Comparison of ENCODE assay signal across 9 cellular contexts in the genomic region with DNA sequence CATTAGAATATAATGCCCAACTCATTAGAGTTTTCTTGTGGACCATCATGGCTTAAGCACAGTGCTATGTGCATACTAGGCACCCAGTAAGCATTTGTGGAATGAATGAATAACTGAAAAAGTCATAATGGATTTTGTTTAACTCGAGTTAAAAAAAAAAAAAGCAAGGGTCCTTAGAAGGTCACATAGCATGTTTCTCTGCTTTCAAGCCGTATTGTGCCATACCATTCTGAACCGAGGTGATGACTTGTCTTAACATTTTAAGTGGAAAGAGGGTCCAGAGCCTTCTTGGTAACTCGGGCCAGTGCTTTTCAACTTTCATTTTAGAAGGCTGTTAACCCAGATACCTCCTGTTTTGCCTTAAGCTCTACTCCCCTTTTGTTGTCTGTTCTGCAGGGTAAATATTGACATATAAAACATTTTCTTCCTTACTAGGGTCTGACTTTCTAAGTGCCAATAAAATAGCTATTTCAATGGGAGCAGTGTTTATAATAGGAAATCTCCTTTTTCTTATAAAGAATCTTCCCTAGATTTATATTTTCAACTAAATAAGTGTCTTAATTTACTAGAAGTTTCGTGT. TPM values are rescaled to one million over a fixed set of nuclear protein-coding genes. Genes with fewer than 3 reads are reported as not detected.
DNase-seq lines count a peak whose midpoint lies in the region; ATAC-seq, FAIRE-seq and TF ChIP-seq lines count a peak whose summit lies in the region.
"Had no signal": no experiment of that assay in that cellular context is flagged by ENCODE, and none has a peak within 500 bp of the region (broad histone marks: within the 10 kb centered on the region; RNA-seq: fewer than 3 reads in every experiment).

No MANE protein-coding gene starts in this region.

- peaks cover 2% of the 10 kb centered on the region for H3K36me3 Mint-ChIP-seq in memory B cell

- H3K27ac Mint-ChIP-seq in memory B cell: peak overlapping the region; percentile 96

- H3K9me3 ChIP-seq in A549 (no peaks in the 10 kb centered on the region), body of pancreas (no peaks in the 10 kb centered on the region)

- peaks cover 39% of the 10 kb centered on the region for H3K4me1 ChIP-seq in A549
- H3K4me1 ChIP-seq in body of pancreas: peaks cover 29% of the 10 kb centered on the region

- WGBS in A549 (ENCODE audit: missing lambda C conversion rate): 6% methylated on average over 5 of the region's 5 CpGs
- WGBS in body of pancreas, 2 donors: 14 to 19% methylated on average over 5 of the region's 5 CpGs

- TF ChIP-seq POLR2A in A549 (IDR thresholded peaks at IDR 0.05; ENCODE audit: low read length) (no peak), body of pancreas (IDR thresholded peaks at IDR 0.05) (no peak)

- H3K4me1 Mint-ChIP-seq in memory B cell: peaks cover 21% of the 10 kb centered on the region

- intact Hi-C loops in body of pancreas (cut with DNase I): no loop called here

- no peaks in the 10 kb centered on the region for H3K36me3 ChIP-seq in body of pancreas (replicated peaks in 1 of 2; ENCODE audit: insufficient read depth in 1 of 2, low read depth in 2 of 2)

- POLR2A ChIA-PET in A549 (lab: Yijun Ruan, JAX): interaction anchor here (3.1 kb wide), 1 partner anchor 102 kb away, joined by 18 read pairs; a partner anchor contains a TSS

- CTCF ChIA-PET in A549 (lab: Yijun Ruan, JAX): interaction anchor here (0.7 to 1.9 kb wide), 6 partner anchors 9 to 231 kb away, joined by 3 to 6 read pairs (median 4); no protein-coding TSS in a partner anchor

- H3K27ac ChIP-seq in A549 (peak overlapping the region; percentile 78 to 95), HL-60 (replicated peaks) (peak overlapping the region; percentile 86), body of pancreas (peak overlapping the region in 3 of 4 donors; percentile 89 to 96 (median 95))

- ATAC-seq in A549 (no peak), body of pancreas (no peak), memory B cell (ENCODE audit: low read depth) (no peak), GM18907 (IDR thresholded peaks at IDR 0.05; ENCODE audit: unreplicated experiment) (no peak)

- H3K4me2 ChIP-seq in A549: peak overlapping the region; percentile 90

- DNase-seq in A549 (ENCODE audit: low read depth in 1 of 2, low spot score in 1 of 2) (no peak), HL-60 (ENCODE audit: low read depth in 1 of 2, low spot score in 1 of 2) (no peak), body of pancreas (no peak), memory B cell (ENCODE audit: low spot score in 2 of 2) (no peak), anterior cingulate cortex (lab: John Stamatoyannopoulos, UW) (no peak), KG1 (lab: John Stamatoyannopoulos, UW) (no peak), NCI-H187 treated with DMSO at 0.1 percent for 48 hours (lab: John Stamatoyannopoulos, UW) (no peak)

- no peaks in the 10 kb centered on the region for H3K27me3 Mint-ChIP-seq in memory B cell

- no peak for TF ChIP-seq EP300 in A549 (IDR thresholded peaks at IDR 0.05)

- TF ChIP-seq RAD21 in A549 (conservative IDR thresholded peaks at IDR 0.05 in 1 of 2, IDR thresholded peaks at IDR 0.05 in 1 of 2): no peak

- no peak for FAIRE-seq in A549 (lab: Jason Lieb, UNC)

- H3K27me3 ChIP-seq in HL-60 (ENCODE audit: insufficient read depth, poor library complexity, severe bottlenecking): no peaks in the 10 kb centered on the region
- no peaks in the 10 kb centered on the region for H3K27me3 ChIP-seq in body of pancreas

- peak overlapping the region; percentile 94 for H3K4me3 Mint-ChIP-seq in memory B cell

- no peaks in the 10 kb centered on the region for H3K9me3 Mint-ChIP-seq in memory B cell

- TF ChIP-seq CTCF in A549 (IDR thresholded peaks at IDR 0.05) (no peak), HL-60 (IDR thresholded peaks at IDR 0.05; ENCODE audit: insufficient read depth, low read length) (no peak), body of pancreas (IDR thresholded peaks at IDR 0.05) (no peak)

- H3K4me3 ChIP-seq in A549 (peak overlapping the region; percentile 76), HL-60 (replicated peaks; ENCODE audit: insufficient read depth, low read length) (peak overlapping the region; percentile 81), body of pancreas (no peak overlapping the region)

TF ChIP-seq in A549, 52 proteins besides CTCF, POLR2A, EP300 and RAD21 (continues in another document):
- TF ChIP-seq HDAC2 (IDR thresholded peaks at IDR 0.05): no peak
- TF ChIP-seq, protein P1, sequence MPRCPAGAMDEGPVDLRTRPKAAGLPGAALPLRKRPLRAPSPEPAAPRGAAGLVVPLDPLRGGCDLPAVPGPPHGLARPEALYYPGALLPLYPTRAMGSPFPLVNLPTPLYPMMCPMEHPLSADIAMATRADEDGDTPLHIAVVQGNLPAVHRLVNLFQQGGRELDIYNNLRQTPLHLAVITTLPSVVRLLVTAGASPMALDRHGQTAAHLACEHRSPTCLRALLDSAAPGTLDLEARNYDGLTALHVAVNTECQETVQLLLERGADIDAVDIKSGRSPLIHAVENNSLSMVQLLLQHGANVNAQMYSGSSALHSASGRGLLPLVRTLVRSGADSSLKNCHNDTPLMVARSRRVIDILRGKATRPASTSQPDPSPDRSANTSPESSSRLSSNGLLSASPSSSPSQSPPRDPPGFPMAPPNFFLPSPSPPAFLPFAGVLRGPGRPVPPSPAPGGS (IDR thresholded peaks at IDR 0.05): no peak
- TF ChIP-seq ZFP36 (IDR thresholded peaks at IDR 0.05; ENCODE audit: borderline replicate concordance, partially characterized antibody): no peak
- TF ChIP-seq RARB (CRISPR knock-in tag; IDR thresholded peaks at IDR 0.05): no peak
- TF ChIP-seq JUNB (IDR thresholded peaks at IDR 0.05): no peak
- no peak for TF ChIP-seq MAFK (IDR thresholded peaks at IDR 0.05; ENCODE audit: partially characterized antibody)
- TF ChIP-seq PHF8 (IDR thresholded peaks at IDR 0.05; ENCODE audit: borderline replicate concordance, low read depth): no peak
- TF ChIP-seq, protein P2, sequence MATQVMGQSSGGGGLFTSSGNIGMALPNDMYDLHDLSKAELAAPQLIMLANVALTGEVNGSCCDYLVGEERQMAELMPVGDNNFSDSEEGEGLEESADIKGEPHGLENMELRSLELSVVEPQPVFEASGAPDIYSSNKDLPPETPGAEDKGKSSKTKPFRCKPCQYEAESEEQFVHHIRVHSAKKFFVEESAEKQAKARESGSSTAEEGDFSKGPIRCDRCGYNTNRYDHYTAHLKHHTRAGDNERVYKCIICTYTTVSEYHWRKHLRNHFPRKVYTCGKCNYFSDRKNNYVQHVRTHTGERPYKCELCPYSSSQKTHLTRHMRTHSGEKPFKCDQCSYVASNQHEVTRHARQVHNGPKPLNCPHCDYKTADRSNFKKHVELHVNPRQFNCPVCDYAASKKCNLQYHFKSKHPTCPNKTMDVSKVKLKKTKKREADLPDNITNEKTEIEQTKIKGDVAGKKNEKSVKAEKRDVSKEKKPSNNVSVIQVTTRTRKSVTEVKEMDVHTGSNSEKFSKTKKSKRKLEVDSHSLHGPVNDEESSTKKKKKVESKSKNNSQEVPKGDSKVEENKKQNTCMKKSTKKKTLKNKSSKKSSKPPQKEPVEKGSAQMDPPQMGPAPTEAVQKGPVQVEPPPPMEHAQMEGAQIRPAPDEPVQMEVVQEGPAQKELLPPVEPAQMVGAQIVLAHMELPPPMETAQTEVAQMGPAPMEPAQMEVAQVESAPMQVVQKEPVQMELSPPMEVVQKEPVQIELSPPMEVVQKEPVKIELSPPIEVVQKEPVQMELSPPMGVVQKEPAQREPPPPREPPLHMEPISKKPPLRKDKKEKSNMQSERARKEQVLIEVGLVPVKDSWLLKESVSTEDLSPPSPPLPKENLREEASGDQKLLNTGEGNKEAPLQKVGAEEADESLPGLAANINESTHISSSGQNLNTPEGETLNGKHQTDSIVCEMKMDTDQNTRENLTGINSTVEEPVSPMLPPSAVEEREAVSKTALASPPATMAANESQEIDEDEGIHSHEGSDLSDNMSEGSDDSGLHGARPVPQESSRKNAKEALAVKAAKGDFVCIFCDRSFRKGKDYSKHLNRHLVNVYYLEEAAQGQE (IDR thresholded peaks at IDR 0.05): no peak
- no peak for TF ChIP-seq EHMT2 (IDR thresholded peaks at IDR 0.05; ENCODE audit: low read depth)
- no peak for TF ChIP-seq CEBPB (IDR thresholded peaks at IDR 0.05)
- TF ChIP-seq JUN (IDR thresholded peaks at IDR 0.05): no peak; a peak in 1 of 5 replicates
- no peak for TF ChIP-seq MAZ (IDR thresholded peaks at IDR 0.05; ENCODE audit: borderline replicate concordance, low read depth, low read length)
- TF ChIP-seq, protein P3, sequence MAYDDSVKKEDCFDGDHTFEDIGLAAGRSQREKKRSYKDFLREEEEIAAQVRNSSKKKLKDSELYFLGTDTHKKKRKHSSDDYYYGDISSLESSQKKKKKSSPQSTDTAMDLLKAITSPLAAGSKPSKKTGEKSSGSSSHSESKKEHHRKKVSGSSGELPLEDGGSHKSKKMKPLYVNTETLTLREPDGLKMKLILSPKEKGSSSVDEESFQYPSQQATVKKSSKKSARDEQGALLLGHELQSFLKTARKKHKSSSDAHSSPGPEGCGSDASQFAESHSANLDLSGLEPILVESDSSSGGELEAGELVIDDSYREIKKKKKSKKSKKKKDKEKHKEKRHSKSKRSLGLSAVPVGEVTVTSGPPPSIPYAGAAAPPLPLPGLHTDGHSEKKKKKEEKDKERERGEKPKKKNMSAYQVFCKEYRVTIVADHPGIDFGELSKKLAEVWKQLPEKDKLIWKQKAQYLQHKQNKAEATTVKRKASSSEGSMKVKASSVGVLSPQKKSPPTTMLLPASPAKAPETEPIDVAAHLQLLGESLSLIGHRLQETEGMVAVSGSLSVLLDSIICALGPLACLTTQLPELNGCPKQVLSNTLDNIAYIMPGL (CRISPR knock-in tag; IDR thresholded peaks at IDR 0.05; ENCODE audit: borderline replicate concordance): no peak

RNA-seq across cellular contexts. Expression of a gene that starts 0.8 kb away (rescaled TPM):
- polyA plus RNA-seq in A549 (2011; rRNA removed) (0.21 and 0.22 TPM in 2 replicates), A549 (2017; fragmentation: RNase III; extraction: RNeasy Plus Mini Kit Qiagen cat#74134 plus additional on column Dnase treatment) (0.12 to 0.80 TPM (median 0.38 TPM) in 3 replicates)
- polyA plus RNA-seq in A549 (2012; cell fraction: cytosol; rRNA removed): 0.05 TPM in 2 replicates
- polyA plus RNA-seq in A549 (2012; cell fraction: nucleus; rRNA removed): 0.36 and 0.50 TPM in 2 replicates
- polyA minus RNA-seq in A549 (2011; rRNA and poly(A)+ RNA removed): 0.15 and 0.29 TPM in 2 replicates
- total RNA-seq in body of pancreas: not detected
- total RNA-seq: subcutaneous adipose tissue had no signal

RNA-seq across cellular contexts. Expression of a gene that starts 1.4 kb away (rescaled TPM):
- polyA plus RNA-seq in A549 (2011; rRNA removed) (30.5 and 38.7 TPM in 2 replicates), A549 (2017; fragmentation: RNase III; extraction: RNeasy Plus Mini Kit Qiagen cat#74134 plus additional on column Dnase treatment) (16.4 to 18.2 TPM (median 17.9 TPM) in 3 replicates)
- polyA plus RNA-seq in A549 (2012; cell fraction: cytosol; rRNA removed): 6.1 and 6.9 TPM in 2 replicates
- polyA plus RNA-seq in A549 (2012; cell fraction: nucleus; rRNA removed): 11.9 and 14.7 TPM in 2 replicates
- polyA minus RNA-seq in A549 (2011; rRNA and poly(A)+ RNA removed): 120 and 161 TPM in 2 replicates
- total RNA-seq in body of pancreas: 10 to 100 TPM; 10.4 to 31.3 TPM

RNA-seq across cellular contexts. Expression of a gene that starts 54.3 kb away (rescaled TPM):
- polyA plus RNA-seq in A549 (2011; rRNA removed): 0.16 and 0.39 TPM in 2 replicates
- 0.05 and 0.11 TPM in 2 replicates for polyA plus RNA-seq in A549 (2012; cell fraction: cytosol; rRNA removed)
- 0.06 and 0.12 TPM in 2 replicates for polyA plus RNA-seq in A549 (2012; cell fraction: nucleus; rRNA removed)
- 0.05 to 0.21 TPM (median 0.07 TPM) in 3 replicates for polyA plus RNA-seq in A549 (2017; fragmentation: RNase III; extraction: RNeasy Plus Mini Kit Qiagen cat#74134 plus additional on column Dnase treatment)
- not detected in 2 replicates for polyA minus RNA-seq in A549 (2011; rRNA and poly(A)+ RNA removed)
- not detected for total RNA-seq in body of pancreas
- total RNA-seq: subcutaneous adipose tissue had no signal

Comparison
In these comparisons a context has a peak if more than half of its experiments do, and no peak if none do; other contexts are left out.
1. H3K4me3 ChIP-seq: peak in A549 (single experiment) and HL-60 (single experiment); none in body of pancreas (0 of 2).
2. Peak in every context shown above with its lines, with median percentiles within 50 percentile points of each other: H3K27ac ChIP-seq.